In the genomic region with DNA sequence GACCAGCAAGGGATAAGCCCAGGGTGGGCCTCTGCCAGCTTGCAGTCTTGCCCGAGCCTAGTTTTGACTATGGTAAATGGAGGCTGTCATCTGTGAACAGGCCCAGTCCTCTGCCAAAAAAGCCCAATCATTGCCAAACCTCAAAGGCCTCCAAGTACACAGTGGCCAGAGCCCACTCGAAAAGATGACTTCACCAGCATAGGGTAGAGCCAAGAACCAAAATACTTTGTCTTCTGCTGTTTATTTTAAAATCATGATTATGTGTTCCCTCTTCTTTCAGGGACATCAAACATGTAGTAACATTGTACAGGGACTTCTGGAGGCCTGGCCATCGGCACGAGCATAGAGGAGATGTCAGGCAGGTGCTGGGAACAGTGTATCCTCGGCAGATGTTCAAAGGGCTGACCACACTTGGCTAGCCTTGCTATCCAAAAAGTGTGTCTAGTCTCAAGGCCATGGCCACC, we compare ENCODE assay signal across 1 cellular context.
TF ChIP-seq lines count a peak whose summit lies in the region.

No MANE protein-coding gene starts in this region.

TF ChIP-seq in HepG2, 621 proteins besides CTCF, POLR2A, EP300 and RAD21 (continued from another document):
- TF ChIP-seq, protein P1, sequence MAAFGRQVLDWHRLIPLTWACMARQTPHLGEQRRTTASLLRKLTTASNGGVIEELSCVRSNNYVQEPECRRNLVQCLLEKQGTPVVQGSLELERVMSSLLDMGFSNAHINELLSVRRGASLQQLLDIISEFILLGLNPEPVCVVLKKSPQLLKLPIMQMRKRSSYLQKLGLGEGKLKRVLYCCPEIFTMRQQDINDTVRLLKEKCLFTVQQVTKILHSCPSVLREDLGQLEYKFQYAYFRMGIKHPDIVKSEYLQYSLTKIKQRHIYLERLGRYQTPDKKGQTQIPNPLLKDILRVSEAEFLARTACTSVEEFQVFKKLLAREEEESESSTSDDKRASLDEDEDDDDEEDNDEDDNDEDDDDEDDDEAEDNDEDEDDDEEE (CRISPR knock-in tag; IDR thresholded peaks at IDR 0.05): no peak
- TF ChIP-seq ZNF556 (CRISPR knock-in tag; IDR thresholded peaks at IDR 0.05; ENCODE audit: borderline replicate concordance): no peak
- no peak for TF ChIP-seq RFXAP (CRISPR knock-in tag; IDR thresholded peaks at IDR 0.05; ENCODE audit: borderline replicate concordance)
